Comparison of ENCODE assay signal across 9 cellular contexts in the genomic region with DNA sequence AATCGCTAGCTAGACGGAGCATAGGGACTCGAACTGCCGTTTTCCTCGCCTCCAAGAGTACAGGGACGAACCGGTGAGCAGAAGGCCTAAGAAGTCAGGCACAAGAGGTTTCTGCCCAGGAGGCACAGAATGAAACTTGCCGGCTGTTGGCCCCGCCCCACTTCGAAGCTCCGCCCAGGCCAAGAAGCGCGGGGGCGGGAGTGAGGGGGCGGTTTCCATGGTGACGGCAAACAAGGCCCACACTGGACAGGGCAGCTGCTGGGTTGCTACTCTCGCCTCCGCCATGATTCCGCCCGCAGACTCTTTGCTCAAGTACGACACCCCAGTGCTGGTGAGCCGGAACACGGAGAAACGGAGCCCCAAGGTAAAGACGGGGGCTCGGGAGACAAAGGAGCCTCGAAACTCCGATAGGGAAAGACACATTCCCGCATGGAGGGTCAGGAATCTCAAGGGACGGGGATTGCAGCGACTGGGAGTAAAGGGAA. TPM values are rescaled to one million over a fixed set of nuclear protein-coding genes. Genes with fewer than 3 reads are reported as not detected.
DNase-seq lines count a peak whose midpoint lies in the region; ATAC-seq, FAIRE-seq and TF ChIP-seq lines count a peak whose summit lies in the region.
"Had no signal": no experiment of that assay in that cellular context is flagged by ENCODE, and none has a peak within 500 bp of the region (broad histone marks: within the 10 kb centered on the region; RNA-seq: fewer than 3 reads in every experiment).

DNALI1 (plus strand) TSS at position 229 of the 485 bp plus-strand sequence; CDS start at position 284, 55 bp downstream.

- in situ Hi-C loops in K562 (cut with MboI) = no loop called here

- CTCF ChIA-PET in K562 (lab: Yijun Ruan, JAX; ENCODE audit: low intra/inter-chr PET ratio) = no interaction called here

- H4K20me1 ChIP-seq in K562 (replicated peaks; ENCODE audit: control insufficient read depth, insufficient read depth, low read length) = 0 out of 2 replicates have a peak, but pooled peaks cover 14% of the 10 kb centered on the region
- H4K20me1 ChIP-seq in hepatocyte (ENCODE audit: insufficient read depth, poor library complexity, severe bottlenecking) = peaks cover 3% of the 10 kb centered on the region

- H3K9me2 ChIP-seq in hepatocyte (replicated peaks; ENCODE audit: insufficient read depth) = no peaks in the 10 kb centered on the region

- H3K36me3 ChIP-seq in K562 (ENCODE audit: control insufficient read depth, insufficient read depth, low read length) (peaks cover 20% of the 10 kb centered on the region), hepatocyte (replicated peaks; ENCODE audit: insufficient read depth, low read depth) (no peaks in the 10 kb centered on the region)

- DNase-seq in activated CD8-positive, alpha-beta memory T cell treated with anti-CD3 and anti-CD28 coated beads, Interleukin-2, amount 50 U/mL, for 48 hours = peak; percentile 71
- no peak for DNase-seq in activated CD8-positive, alpha-beta memory T cell treated with anti-CD3 and anti-CD28 coated beads, Interleukin-2, amount 50 U/mL, for 4 hours
- DNase-seq in NCI-H524 treated with DMSO at 0.1 percent for 48 hours (lab: John Stamatoyannopoulos, UW) (peak; percentile 33), K562 (ENCODE audit: extremely low read depth in 1 of 4, low spot score in 3 of 4) (peak; percentile 92 to 97 (median 95)), hepatocyte (ENCODE audit: low spot score) (peak; percentile 96), posterior vena cava (ENCODE audit: low spot score) (peak; percentile 94), NCI-H226 (no peak)

- H3K4me3 ChIP-seq in K562 = no peak within 1 kb of the TSS
- H3K4me3 ChIP-seq in hepatocyte = peak within 1 kb of the TSS; percentile 72

- no peak for TF ChIP-seq RAD21 in K562 (CRISPR knock-in tag; conservative IDR thresholded peaks at IDR 0.05 in 1 of 2, IDR thresholded peaks at IDR 0.05 in 1 of 2)

- ATAC-seq in K562 = peak; percentile 83
- ATAC-seq in HG02981 (IDR thresholded peaks at IDR 0.05; ENCODE audit: unreplicated experiment) = no peak

- H3K27me3 ChIP-seq in K562 (ENCODE audit: control insufficient read depth in 2 of 2, insufficient read depth in 2 of 2, low read length in 2 of 2) = no peaks in the 10 kb centered on the region
- H3K27me3 ChIP-seq in hepatocyte = no peaks in the 10 kb centered on the region

- H3K4me1 ChIP-seq in K562 (replicated peaks in 1 of 2; ENCODE audit: control insufficient read depth in 2 of 2, insufficient read depth in 2 of 2, low read length in 2 of 2) = peaks cover 41% of the 10 kb centered on the region in 2 experiments
- H3K4me1 ChIP-seq in hepatocyte (ENCODE audit: insufficient read depth) = peaks cover 32% of the 10 kb centered on the region

- H3K4me2 ChIP-seq in K562 (ENCODE audit: insufficient read depth, low read length) (peak within 1 kb of the TSS; percentile 81), hepatocyte (peak within 1 kb of the TSS; percentile 88)

- peak within 1 kb of the TSS; percentile 99 for H2AFZ ChIP-seq in K562 (ENCODE audit: low read depth, low read length)
- peak within 1 kb of the TSS; percentile 88 for H2AFZ ChIP-seq in hepatocyte

- WGBS in K562 (ENCODE audit: insufficient coverage, low coverage, missing lambda C conversion rate) = 41% methylated on average over 29 of the region's 31 CpGs
- 8% methylated on average over 31 of the region's 31 CpGs for WGBS in hepatocyte (ENCODE audit: low lambda C conversion rate, missing lambda C conversion rate)

- intact Hi-C loops in K562 (cut with micrococcal nuclease) (loop anchor here (5.0 to 10.0 kb wide), 3 partner anchors 44 to 136 kb away; partner anchors contain the start of genes CDCA8, MEAF6 and ZC3H12A), posterior vena cava (cut with DNase I) (no loop called here)

- peak within 1 kb of the TSS; percentile 60 to 75; a peak in 3 of 4 replicates for H3K9ac ChIP-seq in K562 (ENCODE audit: insufficient read depth in 1 of 2, low read depth in 2 of 2, low read length in 2 of 2)

- peaks cover 11% of the 10 kb centered on the region for H3K9me1 ChIP-seq in K562 (ENCODE audit: control insufficient read depth, insufficient read depth, low read length)

- no TSS peak for BruUV-seq in K562 (replicated peaks; lab: Mats Ljungman, UMichigan)

- POLR2A ChIA-PET in K562 (lab: Yijun Ruan, JAX) = interaction anchor here (0.6 to 1.3 kb wide), 12 partner anchors 8 to 267 kb away, joined by 3 to 4 read pairs (median 4); no protein-coding TSS in a partner anchor

- FAIRE-seq in K562 (lab: Jason Lieb, UNC) = peak; percentile 71

- peak; percentile 68 for TF ChIP-seq POLR2A in K562 (conservative IDR thresholded peaks at IDR 0.05)

- TF ChIP-seq EP300 in K562 (IDR thresholded peaks at IDR 0.05; ENCODE audit: low read length) = no peak

- peaks cover 25% of the 10 kb centered on the region for H3K79me2 ChIP-seq in K562 (ENCODE audit: control insufficient read depth, insufficient read depth, low read length)
- peaks cover 27% of the 10 kb centered on the region for H3K79me2 ChIP-seq in hepatocyte

- peak within 1 kb of the TSS; percentile 63; the same call in 2 of the 3 replicates for H3K27ac ChIP-seq in K562 (ENCODE audit: extremely low read depth, low read depth, low read length)
- H3K27ac ChIP-seq in hepatocyte = peak within 1 kb of the TSS; percentile 67

- TF ChIP-seq CTCF in K562 (IDR thresholded peaks at IDR 0.05 in 2 of 3, conservative IDR thresholded peaks at IDR 0.05 in 1 of 3; ENCODE audit: insufficient read depth in 2 of 3, low read depth in 1 of 3, low read length in 3 of 3) (no peak), hepatocyte (IDR thresholded peaks at IDR 0.05; ENCODE audit: poor library complexity) (no peak)

- H3K9me3 ChIP-seq in K562 (replicated peaks; ENCODE audit: control insufficient read depth, insufficient read depth, low read depth, low read length) (peaks cover 9% of the 10 kb centered on the region), hepatocyte (ENCODE audit: low read depth) (no peaks in the 10 kb centered on the region)

TF ChIP-seq in K562, 482 proteins besides CTCF, POLR2A, EP300 and RAD21 (continues in another document):
- TF ChIP-seq POLR2G (IDR thresholded peaks at IDR 0.05; ENCODE audit: low read depth, low read length) (peak; percentile 41; the same call in 1 of the 2 replicates), ARID3A (IDR thresholded peaks at IDR 0.05; ENCODE audit: borderline replicate concordance, low read depth, low read length) (no peak), ATF1 (CRISPR knock-in tag; IDR thresholded peaks at IDR 0.05) (no peak), ATF1 (tag; IDR thresholded peaks at IDR 0.05) (0 out of 2 replicates have a peak, but pooled peaks have one; percentile 7), FOXP4 (CRISPR knock-in tag; IDR thresholded peaks at IDR 0.05; ENCODE audit: borderline replicate concordance) (0 out of 2 replicates have a peak, but pooled peaks have one; percentile 31), CC2D1A (IDR thresholded peaks at IDR 0.05) (no peak), PHF8 (IDR thresholded peaks at IDR 0.05; ENCODE audit: borderline replicate concordance, low read length) (peak; percentile 22; the same call in 1 of the 2 replicates), ZNF124 (CRISPR knock-in tag; IDR thresholded peaks at IDR 0.05) (no peak), SMARCB1 (IDR thresholded peaks at IDR 0.05; ENCODE audit: insufficient read length, low read depth) (no peak), ZNF316 (IDR thresholded peaks at IDR 0.05) (no peak)

RNA-seq across cellular contexts. Expression of gene DNALI1, which starts in this region (rescaled TPM):
- 0.99 and 3.3 TPM in 2 replicates for total RNA-seq in K562 (2011; cell fraction: chromatin; rRNA removed; ENCODE audit: low replicate concordance)
- 1.7 and 2.8 TPM in 2 replicates for total RNA-seq in K562 (2011; cell fraction: nucleolus; rRNA removed)
- 1.6 and 3.2 TPM in 2 replicates for total RNA-seq in K562 (2011; cell fraction: nucleoplasm; rRNA removed)
- total RNA-seq in K562 (2014; rRNA removed) = 0.78 and 1.0 TPM in 2 replicates
- total RNA-seq in K562 (2014; rRNA removed; fragmentation: Illumina TruSeq; extraction: Trizol) = 0.87 and 1.1 TPM in 2 replicates
- total RNA-seq in K562 (2015; rRNA removed; fragmentation: Illumina TruSeq; extraction: Trizol) = 0.72 and 1.2 TPM in 2 replicates
- total RNA-seq in K562 (2021) = 0.89 and 2.2 TPM in 2 replicates
- 1.0 and 1.2 TPM in 2 replicates for polyA plus RNA-seq in K562 (2011; rRNA removed)
- polyA plus RNA-seq in K562 (2011; cell fraction: cytosol; rRNA removed) = 0.91 and 1.5 TPM in 2 replicates
- 4.1 and 9.0 TPM in 2 replicates for polyA plus RNA-seq in K562 (2011; cell fraction: nucleus; rRNA removed)
- 2.0 and 4.5 TPM in 2 replicates for polyA plus RNA-seq in K562 (2012)
- 1.3 and 1.7 TPM in 2 replicates for polyA plus RNA-seq in K562 (2014; fragmentation: Illumina TruSeq; extraction: Trizol)
- 1 to 10 TPM in 1 of 2 experiments, under 1 TPM in 1; 0.87 to 2.0 TPM for polyA plus RNA-seq in K562 (2014; fragmentation: Nextera tagmentation; extraction: Ambion mirVana)
- polyA plus RNA-seq in K562 (2014; rRNA removed) = 1.5 and 5.6 TPM in 2 replicates
- polyA minus RNA-seq in K562 (2011; rRNA and poly(A)+ RNA removed) = 0.48 and 0.84 TPM in 2 replicates
- 0.38 and 2.1 TPM in 2 replicates for polyA minus RNA-seq in K562 (2011; cell fraction: cytosol; rRNA and poly(A)+ RNA removed)
- 1.4 and 2.0 TPM in 2 replicates for polyA minus RNA-seq in K562 (2011; cell fraction: nucleus; rRNA and poly(A)+ RNA removed)
- total RNA-seq in hepatocyte = 11.5 TPM in 2 replicates
- polyA plus RNA-seq in hepatocyte = 33.1 and 38.8 TPM in 2 replicates
- 1 to 10 TPM; 2.1 to 3.9 TPM for total RNA-seq in posterior vena cava
- total RNA-seq: activated CD8-positive, alpha-beta memory T cell treated with anti-CD3 and anti-CD28 coated beads for 36 hours had no signal

Comparison
In these comparisons a context has a peak if more than half of its experiments do, and no peak if none do; other contexts are left out.
1. DNase-seq: peak in activated CD8-positive, alpha-beta memory T cell treated with anti-CD3 and anti-CD28 coated beads, Interleukin-2, amount 50 U/mL, for 48 hours (single experiment), NCI-H524 treated with DMSO at 0.1 percent for 48 hours (single experiment), K562 (4 of 4), hepatocyte (single experiment) and posterior vena cava (single experiment); none in activated CD8-positive, alpha-beta memory T cell treated with anti-CD3 and anti-CD28 coated beads, Interleukin-2, amount 50 U/mL, for 4 hours (single experiment) and NCI-H226 (single experiment).